ENCODE assay signal across 7 cellular contexts in genomic region chr3:119989981-119990380, GRCh38.
A peak's percentile ranks its signal among the peaks of the same experiment; 100 is the strongest.
DNase-seq lines count a peak whose midpoint lies in the region; ATAC-seq and TF ChIP-seq lines count a peak whose summit lies in the region.
"Not testable (repeated sequence)": the region's sequence is repeated elsewhere in the genome, so short reads cannot be mapped to it uniquely, and the experiment has no call there.

No MANE protein-coding gene starts in this region.

- H3K27ac Mint-ChIP-seq in CD14-positive monocyte (peak overlapping the region in 6 of 7 donors; percentile 2 to 58 (median 21)), T-helper 17 cell (peak overlapping the region; percentile 34), memory B cell (peak overlapping the region; percentile 33), nephron progenitor cell (peak overlapping the region; percentile 31), progenitor cell of endocrine pancreas (peak overlapping the region; percentile 21)
- H3K27ac Mint-ChIP-seq in dendritic cell treated with granulocyte-macrophage colony-stimulating factor and Interleukin-4, amounts not matched to agents 40 ng/mL and 50 ng/mL, for 4 days, result peak overlapping the region; percentile 12
- H3K27ac Mint-ChIP-seq in stimulated activated memory B cell treated with anti-CD40 and anti-IgM and Interleukin-4, amounts not matched to agents 10 μg/mL and 1 μg/mL and 100 μg/mL, for 72 hours, result peak overlapping the region; percentile 9

- not testable (repeated sequence) for DNase-seq in CD14-positive monocyte (ENCODE audit: low spot score); T-helper 17 cell; memory B cell (ENCODE audit: low spot score in 2 of 2); nephron progenitor cell; progenitor cell of endocrine pancreas (ENCODE audit: low spot score, unreplicated experiment)

- not testable (repeated sequence) for H3K4me3 Mint-ChIP-seq in CD14-positive monocyte; T-helper 17 cell; dendritic cell treated with granulocyte-macrophage colony-stimulating factor and Interleukin-4, amounts not matched to agents 40 ng/mL and 50 ng/mL, for 4 days; memory B cell; nephron progenitor cell; progenitor cell of endocrine pancreas (ENCODE audit: low read depth); stimulated activated memory B cell treated with anti-CD40 and anti-IgM and Interleukin-4, amounts not matched to agents 10 μg/mL and 1 μg/mL and 100 μg/mL, for 72 hours

- H3K9me3 Mint-ChIP-seq in CD14-positive monocyte (peaks cover 11 to 20% (median 14%) of the 10 kb centered on the region in 7 donors), nephron progenitor cell (peaks cover 68% of the 10 kb centered on the region), progenitor cell of endocrine pancreas (ENCODE audit: low read depth) (peaks cover 35% of the 10 kb centered on the region)
- H3K9me3 Mint-ChIP-seq in dendritic cell treated with granulocyte-macrophage colony-stimulating factor and Interleukin-4, amounts not matched to agents 40 ng/mL and 50 ng/mL, for 4 days, result peaks cover 21% of the 10 kb centered on the region
- not testable (repeated sequence) for H3K9me3 Mint-ChIP-seq in memory B cell
- peaks cover 13% of the 10 kb centered on the region for H3K9me3 Mint-ChIP-seq in stimulated activated memory B cell treated with anti-CD40 and anti-IgM and Interleukin-4, amounts not matched to agents 10 μg/mL and 1 μg/mL and 100 μg/mL, for 72 hours

- peaks cover 13 to 21% of the 10 kb centered on the region in 2 donors for H3K36me3 Mint-ChIP-seq in CD14-positive monocyte
- not testable (repeated sequence) for H3K36me3 Mint-ChIP-seq in T-helper 17 cell (ENCODE audit: low read depth)
- peaks cover 20% of the 10 kb centered on the region for H3K36me3 Mint-ChIP-seq in dendritic cell treated with granulocyte-macrophage colony-stimulating factor and Interleukin-4, amounts not matched to agents 40 ng/mL and 50 ng/mL, for 4 days (ENCODE audit: low read depth)
- peaks cover 30% of the 10 kb centered on the region for H3K36me3 Mint-ChIP-seq in memory B cell
- peaks cover 87% of the 10 kb centered on the region for H3K36me3 Mint-ChIP-seq in nephron progenitor cell (ENCODE audit: low read depth)
- peaks cover 43% of the 10 kb centered on the region for H3K36me3 Mint-ChIP-seq in progenitor cell of endocrine pancreas (ENCODE audit: insufficient read depth)
- H3K36me3 Mint-ChIP-seq in stimulated activated memory B cell treated with anti-CD40 and anti-IgM and Interleukin-4, amounts not matched to agents 10 μg/mL and 1 μg/mL and 100 μg/mL, for 72 hours, result peaks cover 53% of the 10 kb centered on the region

- not testable (repeated sequence) for H3K27me3 Mint-ChIP-seq in CD14-positive monocyte (ENCODE audit: low read depth in 3 of 3); T-helper 17 cell; dendritic cell treated with granulocyte-macrophage colony-stimulating factor and Interleukin-4, amounts not matched to agents 40 ng/mL and 50 ng/mL, for 4 days; memory B cell; nephron progenitor cell (ENCODE audit: low read depth, poor library complexity); progenitor cell of endocrine pancreas; stimulated activated memory B cell treated with anti-CD40 and anti-IgM and Interleukin-4, amounts not matched to agents 10 μg/mL and 1 μg/mL and 100 μg/mL, for 72 hours

- H3K9me3 ChIP-seq in T-helper 17 cell (ENCODE audit: control insufficient read depth, low read length, poor library complexity, severe bottlenecking), result not testable (repeated sequence)

- peaks cover 33% of the 10 kb centered on the region for H3K4me1 Mint-ChIP-seq in CD14-positive monocyte
- H3K4me1 Mint-ChIP-seq in T-helper 17 cell, result peaks cover 24% of the 10 kb centered on the region
- peaks cover 32% of the 10 kb centered on the region for H3K4me1 Mint-ChIP-seq in dendritic cell treated with granulocyte-macrophage colony-stimulating factor and Interleukin-4, amounts not matched to agents 40 ng/mL and 50 ng/mL, for 4 days (ENCODE audit: low read depth)
- peaks cover 22% of the 10 kb centered on the region for H3K4me1 Mint-ChIP-seq in memory B cell
- H3K4me1 Mint-ChIP-seq in nephron progenitor cell; progenitor cell of endocrine pancreas (ENCODE audit: low read depth): not testable (repeated sequence)
- H3K4me1 Mint-ChIP-seq in stimulated activated memory B cell treated with anti-CD40 and anti-IgM and Interleukin-4, amounts not matched to agents 10 μg/mL and 1 μg/mL and 100 μg/mL, for 72 hours, result peaks cover 35% of the 10 kb centered on the region

- not testable (repeated sequence) for TF ChIP-seq CTCF in CD14-positive monocyte (IDR thresholded peaks at IDR 0.05); nephron progenitor cell (IDR thresholded peaks at IDR 0.05); progenitor cell of endocrine pancreas (IDR thresholded peaks at IDR 0.05; ENCODE audit: unreplicated experiment)

- ATAC-seq in T-helper 17 cell; memory B cell (ENCODE audit: low read depth); stimulated activated memory B cell treated with anti-CD40 and anti-IgM and Interleukin-4, amounts not matched to agents 10 μg/mL and 1 μg/mL and 100 μg/mL, for 72 hours: not testable (repeated sequence)

- intact Hi-C loops in CD14-positive monocyte (cut with micrococcal nuclease); dendritic cell treated with granulocyte-macrophage colony-stimulating factor and Interleukin-4, amounts not matched to agents 40 ng/mL and 50 ng/mL, for 4 days (cut with micrococcal nuclease): not testable (repeated sequence)
